ENCODE assay signal across 26 cellular contexts in genomic region chr15:85351965-85352364, GRCh38.
"Had no signal": no experiment of that assay in that cellular context is flagged by ENCODE, and none has a peak within 500 bp of the region (broad histone marks: within the 10 kb centered on the region; RNA-seq: fewer than 3 reads in every experiment).

No MANE protein-coding gene starts in this region.

- H3K27ac Mint-ChIP-seq: activated CD4-positive, alpha-beta T cell treated with anti-CD3 and anti-CD28 coated beads for 36 hours; activated CD8-positive, alpha-beta memory T cell treated with anti-CD3 and anti-CD28 coated beads, Interleukin-2, amount 10 ng/mL, durations not matched to agents 7 days and 5 days; activated CD8-positive, alpha-beta T cell treated with anti-CD3 and anti-CD28 coated beads, Interleukin-2, amount 10 ng/mL, durations not matched to agents 7 days and 5 days; activated naive CD4-positive, alpha-beta T cell treated with anti-CD3 and anti-CD28 coated beads, Interleukin-2, amount 50 U/mL, for 24 hours; activated naive CD8-positive, alpha-beta T cell treated with anti-CD3 and anti-CD28 coated beads, Interleukin-2, amount 50 U/mL, for 24 hours; activated T-helper 2 cell treated with anti-CD3 and anti-CD28 coated beads, Interferon-gamma antibody, Interleukin-2, Interleukin-4, amounts not matched to agents 10 μg/mL and 5 μg/mL and 100 μg/mL, durations not matched to agents 14 hours and 24 hours and 36 hours; effector memory CD8-positive, alpha-beta T cell; natural killer cell treated with Interleukin-12 subunit alpha and Interleukin-12 subunit beta and Interleukin-15 and Interleukin-18, amount 100 ng/mL, for 72 hours; stimulated activated naive B cell treated with anti-CD40 and anti-IgM and Interleukin-4, amounts not matched to agents 10 μg/mL and 1 μg/mL and 100 μg/mL, for 72 hours had no signal

- H3K9me3 ChIP-seq: lower lobe of right lung, mucosa of descending colon, stomach, tibial artery had no signal

- H3K79me2 ChIP-seq: hepatocyte had no signal

- H3K9me3 Mint-ChIP-seq: activated naive CD4-positive, alpha-beta T cell treated with anti-CD3 and anti-CD28 coated beads, Interleukin-2, amount 50 U/mL, for 24 hours; activated naive CD8-positive, alpha-beta T cell treated with anti-CD3 and anti-CD28 coated beads, Interleukin-2, amount 50 U/mL, for 24 hours; effector memory CD8-positive, alpha-beta T cell; natural killer cell treated with Interleukin-12 subunit alpha and Interleukin-12 subunit beta and Interleukin-15 and Interleukin-18, amount 100 ng/mL, for 72 hours had no signal

- ATAC-seq: activated CD4-positive, alpha-beta T cell treated with anti-CD3 and anti-CD28 coated beads for 36 hours; activated CD8-positive, alpha-beta memory T cell treated with anti-CD3 and anti-CD28 coated beads, Interleukin-2, amount 10 ng/mL, durations not matched to agents 7 days and 5 days; activated CD8-positive, alpha-beta T cell treated with anti-CD3 and anti-CD28 coated beads, Interleukin-2, amount 10 ng/mL, durations not matched to agents 7 days and 5 days; activated naive CD8-positive, alpha-beta T cell treated with anti-CD3 and anti-CD28 coated beads, Interleukin-2, amount 50 U/mL, for 24 hours; effector memory CD8-positive, alpha-beta T cell; esophagus mucosa; left lobe of liver; lower lobe of right lung; mucosa of descending colon; natural killer cell treated with Interleukin-12 subunit alpha and Interleukin-12 subunit beta and Interleukin-15 and Interleukin-18, amount 100 ng/mL, for 72 hours; right cardiac atrium; stimulated activated naive B cell treated with anti-CD40 and anti-IgM and Interleukin-4, amounts not matched to agents 10 μg/mL and 1 μg/mL and 100 μg/mL, for 72 hours had no signal

- H3K36me3 Mint-ChIP-seq: activated naive CD4-positive, alpha-beta T cell treated with anti-CD3 and anti-CD28 coated beads, Interleukin-2, amount 50 U/mL, for 24 hours; natural killer cell treated with Interleukin-12 subunit alpha and Interleukin-12 subunit beta and Interleukin-15 and Interleukin-18, amount 100 ng/mL, for 72 hours; stimulated activated naive B cell treated with anti-CD40 and anti-IgM and Interleukin-4, amounts not matched to agents 10 μg/mL and 1 μg/mL and 100 μg/mL, for 72 hours had no signal

- DNase-seq: activated CD4-positive, alpha-beta T cell treated with anti-CD3 and anti-CD28 coated beads for 36 hours; activated CD4-positive, CD25-positive, alpha-beta regulatory T cell; activated CD8-positive, alpha-beta memory T cell treated with anti-CD3 and anti-CD28 coated beads, Interleukin-2, amount 10 ng/mL, durations not matched to agents 7 days and 5 days; activated CD8-positive, alpha-beta T cell treated with anti-CD3 and anti-CD28 coated beads, Interleukin-2, amount 10 ng/mL, durations not matched to agents 7 days and 5 days; activated naive CD8-positive, alpha-beta T cell treated with anti-CD3 and anti-CD28 coated beads, Interleukin-2, amount 50 U/mL, for 24 hours; activated T-cell treated with anti-CD3 and anti-CD28 coated beads, Interleukin-2, amount 50 U/mL, for 48 hours; effector memory CD8-positive, alpha-beta T cell; foreskin melanocyte; kidney; lower lobe of right lung; mesendoderm; mucosa of descending colon; posterior cingulate gyrus; right cardiac atrium; stimulated activated CD4-positive, alpha-beta T cell treated with anti-CD3 and anti-CD28 coated beads, Interleukin-15, amount 100 ng/mL, for 24 hours; stimulated activated CD4-positive, alpha-beta T cell treated with anti-CD3 and anti-CD28 coated beads, Interleukin-2, amount 100 ng/mL, for 24 hours; stimulated activated naive B cell treated with anti-CD40 and anti-IgM and Interleukin-4, amounts not matched to agents 10 μg/mL and 1 μg/mL and 100 μg/mL, for 72 hours; stomach; tibial artery had no signal

- H3K27me3 Mint-ChIP-seq: activated CD8-positive, alpha-beta memory T cell treated with anti-CD3 and anti-CD28 coated beads, Interleukin-2, amount 10 ng/mL, durations not matched to agents 7 days and 5 days; activated naive CD4-positive, alpha-beta T cell treated with anti-CD3 and anti-CD28 coated beads, Interleukin-2, amount 50 U/mL, for 24 hours; activated naive CD8-positive, alpha-beta T cell treated with anti-CD3 and anti-CD28 coated beads, Interleukin-2, amount 50 U/mL, for 24 hours; stimulated activated naive B cell treated with anti-CD40 and anti-IgM and Interleukin-4, amounts not matched to agents 10 μg/mL and 1 μg/mL and 100 μg/mL, for 72 hours had no signal

- H3K36me3 ChIP-seq: lower lobe of right lung, stomach, tibial artery had no signal

- H3K27ac ChIP-seq: coronary artery, hepatocyte, lower lobe of right lung, stomach, tibial artery had no signal

- H2AFZ ChIP-seq: hepatocyte had no signal

- H3K4me2 ChIP-seq: hepatocyte had no signal

- H3K27me3 ChIP-seq: hepatocyte, stomach, tibial artery had no signal

- H3K4me1 ChIP-seq: lower lobe of right lung had no signal

- H3K4me3 Mint-ChIP-seq: activated CD4-positive, alpha-beta T cell treated with anti-CD3 and anti-CD28 coated beads for 36 hours; activated CD8-positive, alpha-beta memory T cell treated with anti-CD3 and anti-CD28 coated beads, Interleukin-2, amount 10 ng/mL, durations not matched to agents 7 days and 5 days; activated CD8-positive, alpha-beta T cell treated with anti-CD3 and anti-CD28 coated beads, Interleukin-2, amount 10 ng/mL, durations not matched to agents 7 days and 5 days; activated naive CD4-positive, alpha-beta T cell treated with anti-CD3 and anti-CD28 coated beads, Interleukin-2, amount 50 U/mL, for 24 hours; activated naive CD8-positive, alpha-beta T cell treated with anti-CD3 and anti-CD28 coated beads, Interleukin-2, amount 50 U/mL, for 24 hours; effector memory CD8-positive, alpha-beta T cell; natural killer cell treated with Interleukin-12 subunit alpha and Interleukin-12 subunit beta and Interleukin-15 and Interleukin-18, amount 100 ng/mL, for 72 hours; stimulated activated naive B cell treated with anti-CD40 and anti-IgM and Interleukin-4, amounts not matched to agents 10 μg/mL and 1 μg/mL and 100 μg/mL, for 72 hours had no signal

- H3K4me1 Mint-ChIP-seq: activated CD4-positive, alpha-beta T cell treated with anti-CD3 and anti-CD28 coated beads for 36 hours had no signal

- H3K4me3 ChIP-seq: coronary artery, hepatocyte, lower lobe of right lung, mucosa of descending colon, stomach, tibial artery had no signal
